8 cellular contexts compared by ENCODE assay signal in the genomic region with DNA sequence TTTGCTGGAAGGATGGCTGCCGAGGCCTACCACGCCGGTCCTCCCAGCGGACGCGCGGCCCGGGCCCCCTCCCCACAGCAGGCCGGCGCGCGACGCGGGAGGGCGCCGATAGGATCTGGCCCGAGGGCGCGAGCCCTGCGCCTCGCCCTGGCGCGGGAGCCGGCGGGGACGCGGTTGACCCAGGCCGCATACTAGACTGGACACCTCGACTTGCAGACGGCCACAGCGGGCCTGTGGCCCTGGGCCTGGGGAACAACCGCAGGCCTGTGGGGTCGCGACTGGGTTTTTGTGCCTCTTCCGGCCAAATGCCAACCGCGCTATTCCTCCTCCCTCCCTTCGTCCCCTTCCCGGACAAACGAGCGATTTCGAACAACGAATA. TPM values are rescaled to one million over a fixed set of nuclear protein-coding genes. Genes with fewer than 3 reads are reported as not detected.
DNase-seq lines count a peak whose midpoint lies in the region; ATAC-seq and TF ChIP-seq lines count a peak whose summit lies in the region.
"Had no signal": no experiment of that assay in that cellular context is flagged by ENCODE, and none has a peak within 500 bp of the region (broad histone marks: within the 10 kb centered on the region; RNA-seq: fewer than 3 reads in every experiment).

No MANE protein-coding gene starts in this region.

- DNase-seq in astrocyte of the cerebellum (ENCODE audit: low read depth) (no peak), islet precursor cell (peak; percentile 69), NCI-H146 (lab: John Stamatoyannopoulos, UW) (no peak), NCI-H226 (no peak), adrenal gland (no peak)
- no peak for DNase-seq in stimulated activated effector memory CD8-positive, alpha-beta T cell treated with anti-CD3 and anti-CD28 coated beads, Interleukin-12 subunit alpha, Interleukin-12 subunit beta, amount 100 ng/mL, for 72 hours (ENCODE audit: low spot score in 2 of 2)
- DNase-seq: MV-4-11 had no signal

- WGBS in adrenal gland, 4 donors, result 1 to 12% (median 3%) methylated on average over 10 to 43 of the region's 43 CpGs

- H3K4me1 Mint-ChIP-seq in stimulated activated effector memory CD8-positive, alpha-beta T cell treated with anti-CD3 and anti-CD28 coated beads, Interleukin-12 subunit alpha, Interleukin-12 subunit beta, amount 100 ng/mL, for 72 hours, result peaks cover 6% of the 10 kb centered on the region

- H3K4me3 ChIP-seq in HUES48 (ENCODE audit: low read depth, low read length), result peak overlapping the region; percentile 81
- H3K4me3 ChIP-seq in astrocyte of the cerebellum (ENCODE audit: low read depth, low read length), result peak overlapping the region; percentile 18
- H3K4me3 ChIP-seq in adrenal gland, result peak overlapping the region in 1 of 4 donors; percentile 48

- H3K9ac ChIP-seq in HUES48 (ENCODE audit: low read depth, low read length), result peak overlapping the region; percentile 81; the same call in 1 of the 2 replicates

- H3K4me1 ChIP-seq in HUES48 (ENCODE audit: control insufficient read depth, insufficient read depth, low read length), result peaks cover 14% of the 10 kb centered on the region; the same call in 1 of the 2 replicates
- H3K4me1 ChIP-seq in adrenal gland (replicated peaks in 1 of 2), result peaks cover 18 to 19% of the 10 kb centered on the region in 2 donors

- H3K36me3 ChIP-seq in HUES48 (ENCODE audit: control insufficient read depth, insufficient read depth, low read length), result no peaks in the 10 kb centered on the region
- H3K36me3 ChIP-seq in adrenal gland (replicated peaks in 1 of 2), result no peaks in the 10 kb centered on the region

- intact Hi-C loops in adrenal gland (cut with DNase I), result no loop called here

- no peaks in the 10 kb centered on the region for H3K9me3 ChIP-seq in HUES48 (ENCODE audit: control insufficient read depth, insufficient read depth, low read length)
- no peaks in the 10 kb centered on the region for H3K9me3 ChIP-seq in adrenal gland (replicated peaks in 1 of 3)

- in situ Hi-C loops in astrocyte of the cerebellum (cut with HindIII; ENCODE audit: low sequenced_read_pairs), result no loop called here

- TF ChIP-seq POLR2A in adrenal gland (IDR thresholded peaks at IDR 0.05), result no peak

- no peaks in the 10 kb centered on the region for H3K36me3 Mint-ChIP-seq in stimulated activated effector memory CD8-positive, alpha-beta T cell treated with anti-CD3 and anti-CD28 coated beads, Interleukin-12 subunit alpha, Interleukin-12 subunit beta, amount 100 ng/mL, for 72 hours

- H3K27me3 ChIP-seq in HUES48 (ENCODE audit: control insufficient read depth, insufficient read depth, low read length) (peaks cover 71% of the 10 kb centered on the region), adrenal gland (peaks cover 79% of the 10 kb centered on the region)

- no peak overlapping the region for H3K27ac Mint-ChIP-seq in stimulated activated effector memory CD8-positive, alpha-beta T cell treated with anti-CD3 and anti-CD28 coated beads, Interleukin-12 subunit alpha, Interleukin-12 subunit beta, amount 100 ng/mL, for 72 hours

- peak overlapping the region; percentile 62 for H3K4me3 Mint-ChIP-seq in stimulated activated effector memory CD8-positive, alpha-beta T cell treated with anti-CD3 and anti-CD28 coated beads, Interleukin-12 subunit alpha, Interleukin-12 subunit beta, amount 100 ng/mL, for 72 hours

- no peaks in the 10 kb centered on the region for H3K9me3 Mint-ChIP-seq in stimulated activated effector memory CD8-positive, alpha-beta T cell treated with anti-CD3 and anti-CD28 coated beads, Interleukin-12 subunit alpha, Interleukin-12 subunit beta, amount 100 ng/mL, for 72 hours

- ATAC-seq in stimulated activated effector memory CD8-positive, alpha-beta T cell treated with anti-CD3 and anti-CD28 coated beads, Interleukin-12 subunit alpha, Interleukin-12 subunit beta, amount 100 ng/mL, for 72 hours, result no peak

- TF ChIP-seq CTCF in astrocyte of the cerebellum (IDR thresholded peaks at IDR 0.05; ENCODE audit: low read depth, low read length, missing control alignments), result no peak
- no peak for TF ChIP-seq CTCF in adrenal gland (IDR thresholded peaks at IDR 0.05)

- H3K27ac ChIP-seq in HUES48 (ENCODE audit: low read depth, low read length) (no peak overlapping the region), adrenal gland (no peak overlapping the region)

RNA-seq across cellular contexts. Expression of a gene that starts 2.5 kb away (rescaled TPM):
- not detected for total RNA-seq in adrenal gland
- not detected for polyA plus RNA-seq in adrenal gland
